Comparison of ENCODE assay signal across 1 cellular context in genomic region chr12:123633379-123634141, GRCh38.
TF ChIP-seq lines count a peak whose summit lies in the region.

Gene EIF2B1 (minus strand): TSS chr12:123633686. CDS start chr12:123633557, 129 bp downstream.
Gene GTF2H3 (plus strand): TSS chr12:123633829. CDS start chr12:123633860, 31 bp downstream.

TF ChIP-seq in K562, 482 proteins besides CTCF, POLR2A, EP300 and RAD21 (continued from another document and continues in another):
- no peak for TF ChIP-seq MLX (CRISPR knock-in tag; conservative IDR thresholded peaks at IDR 0.05)
- no peak for TF ChIP-seq SNAPC5 (CRISPR knock-in tag; IDR thresholded peaks at IDR 0.05)
- TF ChIP-seq ZEB2 (IDR thresholded peaks at IDR 0.05), result no peak
- no peak for TF ChIP-seq ZNF778 (CRISPR knock-in tag; IDR thresholded peaks at IDR 0.05)
- TF ChIP-seq STAT6 (CRISPR knock-in tag; IDR thresholded peaks at IDR 0.05), result no peak
- 0 out of 2 replicates have a peak, but pooled peaks have one; percentile 11 for TF ChIP-seq KLF16 (IDR thresholded peaks at IDR 0.05)
- TF ChIP-seq CREB3L1 (IDR thresholded peaks at IDR 0.05; ENCODE audit: borderline replicate concordance, low read depth), result peak; percentile 68
- TF ChIP-seq U2AF2 (optimal IDR thresholded peaks at IDR 0.05; ENCODE audit: low read depth, low read length), result no peak
- TF ChIP-seq ATF2 (CRISPR knock-in tag; IDR thresholded peaks at IDR 0.05), result no peak
- TF ChIP-seq TFE3 (CRISPR knock-in tag; IDR thresholded peaks at IDR 0.05), result no peak
- TF ChIP-seq NR0B1 (IDR thresholded peaks at IDR 0.05; ENCODE audit: partially characterized antibody), result no peak
- TF ChIP-seq BRCA1 (IDR thresholded peaks at IDR 0.05), result no peak
- TF ChIP-seq BRCA1 (CRISPR knock-in tag; IDR thresholded peaks at IDR 0.05), result no peak
- TF ChIP-seq MTA2 (IDR thresholded peaks at IDR 0.05; ENCODE audit: low read depth), result no peak
- no peak for TF ChIP-seq SAFB (IDR thresholded peaks at IDR 0.05; ENCODE audit: borderline replicate concordance, low read depth, low read length)
- TF ChIP-seq ZNF609 (CRISPR knock-in tag; IDR thresholded peaks at IDR 0.05; ENCODE audit: borderline replicate concordance), result 0 out of 2 replicates have a peak, but pooled peaks have one; percentile 40
- peak; percentile 62 for TF ChIP-seq CCNT2 (IDR thresholded peaks at IDR 0.05; ENCODE audit: borderline replicate concordance, extremely low read depth, insufficient read length, low read depth, low read length)
- no peak for TF ChIP-seq CEBPG (CRISPR knock-in tag; IDR thresholded peaks at IDR 0.05)
- TF ChIP-seq CEBPG (tag; conservative IDR thresholded peaks at IDR 0.05 in 1 of 2, IDR thresholded peaks at IDR 0.05 in 1 of 2), result no peak
- TF ChIP-seq MBD2 (IDR thresholded peaks at IDR 0.05; ENCODE audit: borderline replicate concordance, low read depth), result peak; percentile 88
- peak; percentile 97 for TF ChIP-seq HCFC1 (IDR thresholded peaks at IDR 0.05; ENCODE audit: low read depth, low read length)
- TF ChIP-seq BHLHE40 (IDR thresholded peaks at IDR 0.05; ENCODE audit: low read length), result peak; percentile 97
- no peak for TF ChIP-seq TCF15 (CRISPR knock-in tag; IDR thresholded peaks at IDR 0.05)
- peak; percentile 99 for TF ChIP-seq TAF1 (IDR thresholded peaks at IDR 0.05; ENCODE audit: control insufficient read depth, extremely low read depth, insufficient read depth, low read length, severe bottlenecking)
- TF ChIP-seq NONO (IDR thresholded peaks at IDR 0.05; ENCODE audit: low read depth in 2 of 2, low read length in 1 of 2), result no peak; a peak in 2 of 4 replicates
- TF ChIP-seq PBX2 (CRISPR knock-in tag; IDR thresholded peaks at IDR 0.05; ENCODE audit: low read depth), result no peak
- no peak for TF ChIP-seq PBX2 (tag; conservative IDR thresholded peaks at IDR 0.05; ENCODE audit: low read depth)
- no peak for TF ChIP-seq ZBTB26 (CRISPR knock-in tag; IDR thresholded peaks at IDR 0.05)
- TF ChIP-seq HMGXB4 (CRISPR knock-in tag; IDR thresholded peaks at IDR 0.05), result peak; percentile 88; the same call in 1 of the 2 replicates
- peak; percentile 71 for TF ChIP-seq NFIC (IDR thresholded peaks at IDR 0.05)
- TF ChIP-seq ZNF586 (CRISPR knock-in tag; conservative IDR thresholded peaks at IDR 0.05), result no peak
- TF ChIP-seq RBM22 (IDR thresholded peaks at IDR 0.05; ENCODE audit: low read depth, low read length, poor library complexity, severe bottlenecking), result no peak
- no peak for TF ChIP-seq BACH1 (tag; IDR thresholded peaks at IDR 0.05)
- TF ChIP-seq RBM17 (IDR thresholded peaks at IDR 0.05; ENCODE audit: borderline replicate concordance, low read depth, low read length), result no peak
- TF ChIP-seq GTF2E2 (tag; IDR thresholded peaks at IDR 0.05), result peak; percentile 85
- peak; percentile 82 for TF ChIP-seq L3MBTL2 (IDR thresholded peaks at IDR 0.05)
- TF ChIP-seq RUNX1 (IDR thresholded peaks at IDR 0.05; ENCODE audit: low read depth), result no peak
- no peak for TF ChIP-seq FOXJ2 (tag; IDR thresholded peaks at IDR 0.05)
- TF ChIP-seq DDX20 (tag; IDR thresholded peaks at IDR 0.05; ENCODE audit: low read depth), result no peak
